In genomic region chr22:24105018-24105360, GRCh38 we compare ENCODE assay signal across 15 cellular contexts.
DNase-seq lines count a peak whose midpoint lies in the region; TF ChIP-seq lines count a peak whose summit lies in the region.
"Had no signal": no experiment of that assay in that cellular context is flagged by ENCODE, and none has a peak within 500 bp of the region (broad histone marks: within the 10 kb centered on the region; RNA-seq: fewer than 3 reads in every experiment).

No MANE protein-coding gene starts in this region.

- TF ChIP-seq POLR2A in esophagus muscularis mucosa (IDR thresholded peaks at IDR 0.05; ENCODE audit: low read depth) = no peak
- no peak for TF ChIP-seq POLR2A in transverse colon (IDR thresholded peaks at IDR 0.05)

- no peaks in the 10 kb centered on the region for H3K9me3 ChIP-seq in esophagus muscularis mucosa
- H3K9me3 ChIP-seq in muscle layer of duodenum (ENCODE audit: control insufficient read depth in 1 of 2, low read length in 2 of 2) = no peaks in the 10 kb centered on the region
- H3K9me3 ChIP-seq in transverse colon = no peaks in the 10 kb centered on the region

- peaks cover 87% of the 10 kb centered on the region for H3K36me3 Mint-ChIP-seq in activated T-cell treated with anti-CD3 and anti-CD28 coated beads, Interleukin-2, amount 50 U/mL, for 24 hours (ENCODE audit: low read depth)

- no peak for TF ChIP-seq EP300 in esophagus muscularis mucosa (IDR thresholded peaks at IDR 0.05)
- no peak for TF ChIP-seq EP300 in transverse colon (IDR thresholded peaks at IDR 0.05; ENCODE audit: low read depth)

- H3K4me1 Mint-ChIP-seq in activated T-cell treated with anti-CD3 and anti-CD28 coated beads, Interleukin-2, amount 50 U/mL, for 24 hours (ENCODE audit: low read depth) = peaks cover 27% of the 10 kb centered on the region

- H3K4me3 Mint-ChIP-seq in activated T-cell treated with anti-CD3 and anti-CD28 coated beads, Interleukin-2, amount 50 U/mL, for 24 hours = no peak overlapping the region

- intact Hi-C loops in esophagus muscularis mucosa (cut with DNase I) (loop anchor here (10.0 kb wide), 1 partner anchor 130 kb away; no protein-coding TSS in a partner anchor), transverse colon (cut with DNase I; ENCODE audit: low total_unique reads) (no loop called here)

- peak overlapping the region; percentile 52 for H3K27ac Mint-ChIP-seq in activated T-cell treated with anti-CD3 and anti-CD28 coated beads, Interleukin-2, amount 50 U/mL, for 24 hours

- WGBS in esophagus muscularis mucosa = 83% methylated on average over 2 of the region's 3 CpGs
- WGBS in transverse colon (ENCODE audit: low coverage in 1 of 2), 2 donors = 72% methylated on average over 3 of the region's 3 CpGs; no CpG with 5 or more reads in 1 of the 2 donors

- in situ Hi-C loops in transverse colon (cut with MboI; ENCODE audit: low pct_ligation_motif_present in 1 of 4, low pct_unique_long_range_greater_than_20kb in 1 of 4, low sequenced_read_pairs in 3 of 4) = loop anchor here in 1 of 4 donors (10.0 kb wide), 1 partner anchor 70 kb away; no protein-coding TSS in a partner anchor

- H3K4me1 ChIP-seq in esophagus muscularis mucosa (peaks cover 19 to 45% (median 39%) of the 10 kb centered on the region in 4 donors), muscle layer of duodenum (ENCODE audit: control insufficient read depth in 1 of 2, insufficient read depth in 2 of 2, low read length in 2 of 2) (peaks cover 12 to 36% of the 10 kb centered on the region in 2 donors), transverse colon (peaks cover 6 to 26% (median 16%) of the 10 kb centered on the region in 4 donors)

- H3K27ac ChIP-seq in esophagus muscularis mucosa (replicated peaks in 1 of 4) (peak overlapping the region; percentile 54 to 67 (median 62)), muscle layer of duodenum (ENCODE audit: low read length) (peak overlapping the region; percentile 42), transverse colon (peak overlapping the region; percentile 54 to 69 (median 63))
- H3K27ac ChIP-seq: HL-60 had no signal

- peaks cover 4 to 40% (median 36%) of the 10 kb centered on the region in 4 donors for H3K36me3 ChIP-seq in esophagus muscularis mucosa
- peaks cover 13 to 23% of the 10 kb centered on the region in 2 donors for H3K36me3 ChIP-seq in muscle layer of duodenum (ENCODE audit: control insufficient read depth in 1 of 2, insufficient read depth in 2 of 2, low read length in 2 of 2)
- H3K36me3 ChIP-seq in transverse colon = peaks cover 0 to 7% (median 3%) of the 10 kb centered on the region in 4 donors

- H3K27me3 ChIP-seq in esophagus muscularis mucosa (no peaks in the 10 kb centered on the region), muscle layer of duodenum (ENCODE audit: low read depth, low read length) (no peaks in the 10 kb centered on the region), transverse colon (no peaks in the 10 kb centered on the region)

- no peak for DNase-seq in activated T-cell treated with anti-CD3 and anti-CD28 coated beads, Interleukin-2, amount 50 U/mL, for 24 hours
- DNase-seq in activated T-cell treated with anti-CD3 and anti-CD28 coated beads, Interleukin-2, amount 50 U/mL, for 1 hour = no peak
- DNase-seq in esophagus muscularis mucosa (ENCODE audit: extremely low spot score) (no peak), transverse colon (no peak), NCI-H1930 (lab: John Stamatoyannopoulos, UW) (no peak), NCI-H345 (lab: John Stamatoyannopoulos, UW) (no peak), HT-29 (ENCODE audit: low spot score) (no peak)
- DNase-seq: activated CD4-positive, alpha-beta T cell treated with anti-CD3 and anti-CD28 coated beads for 48 hours; DND-41; effector memory CD4-positive, alpha-beta T cell; MV-4-11; NCI-H774 had no signal

- H3K4me3 ChIP-seq in esophagus muscularis mucosa (no peak overlapping the region), muscle layer of duodenum (ENCODE audit: low read depth in 1 of 2, low read length in 2 of 2) (no peak overlapping the region), transverse colon (no peak overlapping the region)

- no peaks in the 10 kb centered on the region for H3K9me3 Mint-ChIP-seq in activated T-cell treated with anti-CD3 and anti-CD28 coated beads, Interleukin-2, amount 50 U/mL, for 24 hours
- H3K9me3 Mint-ChIP-seq: activated naive CD4-positive, alpha-beta T cell treated with anti-CD3 and anti-CD28 coated beads, Interleukin-2, amount 50 U/mL, for 72 hours had no signal

- TF ChIP-seq CTCF in esophagus muscularis mucosa (IDR thresholded peaks at IDR 0.05) (no peak), transverse colon (IDR thresholded peaks at IDR 0.05) (no peak)

- no peaks in the 10 kb centered on the region for H3K27me3 Mint-ChIP-seq in activated T-cell treated with anti-CD3 and anti-CD28 coated beads, Interleukin-2, amount 50 U/mL, for 24 hours
